In genomic region chr6:109330263-109330662, GRCh38 we compare ENCODE assay signal across 10 cellular contexts.
"Had no signal": no experiment of that assay in that cellular context is flagged by ENCODE, and none has a peak within 500 bp of the region (broad histone marks: within the 10 kb centered on the region; RNA-seq: fewer than 3 reads in every experiment).

No MANE protein-coding gene starts in this region.

- H3K9ac ChIP-seq: GM23248 had no signal

- H3K4me3 ChIP-seq: GM23248, HAP-1 had no signal

- H3K9me3 Mint-ChIP-seq: HFFc6, IgD-negative memory B cell had no signal

- H3K4me1 ChIP-seq: HAP-1 had no signal

- H3K27ac ChIP-seq: GM23248, HL-60 had no signal

- H3K9me3 ChIP-seq: HAP-1 had no signal

- H3K4me3 Mint-ChIP-seq: HFFc6, IgD-negative memory B cell had no signal

- H3K27ac Mint-ChIP-seq: HFFc6, IgD-negative memory B cell had no signal

- DNase-seq: GM23248, GOT3, H7, HFFc6, KBM-7 had no signal

- H3K36me3 ChIP-seq: HAP-1 had no signal

- ATAC-seq: HCT116, HepG2 had no signal

- H3K27me3 Mint-ChIP-seq: IgD-negative memory B cell had no signal
